In genomic region chr1:87094238-87094637, GRCh38 we compare ENCODE assay signal across 20 cellular contexts.
DNase-seq lines count a peak whose midpoint lies in the region; ATAC-seq, FAIRE-seq and TF ChIP-seq lines count a peak whose summit lies in the region.
"Had no signal": no experiment of that assay in that cellular context is flagged by ENCODE, and none has a peak within 500 bp of the region (broad histone marks: within the 10 kb centered on the region; RNA-seq: fewer than 3 reads in every experiment).

No MANE protein-coding gene starts in this region.

- no peak overlapping the region for H4K8ac ChIP-seq in IMR-90 (ENCODE audit: low read depth in 2 of 2, low read length in 2 of 2)

- CTCF ChIA-PET in IMR-90 (lab: Yijun Ruan, JAX) = interaction anchor here (0.6 to 1.0 kb wide), 2 partner anchors 11 to 14 kb away, joined by 3 read pairs; no protein-coding TSS in a partner anchor

- WGBS in IMR-90 (ENCODE audit: extremely low coverage in 2 of 2, insufficient read length in 1 of 2), 2 experiments = no CpG with 5 or more reads among the region's 2 CpGs
- 74% methylated on average over 2 of the region's 2 CpGs for WGBS in smooth muscle cell (ENCODE audit: low lambda C conversion rate)

- no peak overlapping the region for H2AFZ ChIP-seq in IMR-90 (replicated peaks; ENCODE audit: low read length, poor library complexity)
- H2AFZ ChIP-seq in smooth muscle cell (ENCODE audit: low read depth) = no peak overlapping the region
- H2AFZ ChIP-seq: GM23248 had no signal

- in situ Hi-C loops in IMR-90 (cut with MboI; ENCODE audit: low sequenced_read_pairs) = loop anchor here (25.0 kb wide), 2 partner anchors 607 to 707 kb away; partner anchors contain the start of gene ODF2L

- H2BK15ac ChIP-seq in IMR-90 (ENCODE audit: low read depth, low read length) = no peak overlapping the region

- H3K4me3 ChIP-seq in IMR-90 (ENCODE audit: insufficient read depth, low read depth, low read length) = no peak overlapping the region
- no peak overlapping the region for H3K4me3 ChIP-seq in smooth muscle cell
- H3K4me3 ChIP-seq: GM23248 had no signal

- no peak overlapping the region for H3K14ac ChIP-seq in IMR-90 (replicated peaks; ENCODE audit: low read depth, low read length)

- POLR2A ChIA-PET in IMR-90 (lab: Charles Lee; ENCODE audit: unreplicated experiment) = no interaction called here

- H3K23ac ChIP-seq in IMR-90 (ENCODE audit: low read depth, low read length) = no peak overlapping the region

- no peak for ATAC-seq in IMR-90 (ENCODE audit: low read depth)
- no peak for ATAC-seq in GM18870 (IDR thresholded peaks at IDR 0.05; ENCODE audit: unreplicated experiment)
- ATAC-seq: CD8-positive, alpha-beta T cell; HCT116 had no signal

- no peaks in the 10 kb centered on the region for H3K9me1 ChIP-seq in IMR-90 (ENCODE audit: insufficient read depth, low read length)

- no peaks in the 10 kb centered on the region for H3K79me2 ChIP-seq in smooth muscle cell (ENCODE audit: low read depth)

- no peak for TF ChIP-seq POLR2A in IMR-90 (IDR thresholded peaks at IDR 0.05; ENCODE audit: low read depth, low read length)

- TF ChIP-seq CTCF in D721Med (IDR thresholded peaks at IDR 0.05; ENCODE audit: insufficient read depth, missing control alignments) (no peak), IMR-90 (conservative IDR thresholded peaks at IDR 0.05; ENCODE audit: low read depth, low read length) (no peak), VCaP (conservative IDR thresholded peaks at IDR 0.05) (no peak), smooth muscle cell (IDR thresholded peaks at IDR 0.05; ENCODE audit: borderline replicate concordance, insufficient read depth, poor library complexity, severe bottlenecking) (no peak)

- no peak overlapping the region for H4K5ac ChIP-seq in IMR-90 (ENCODE audit: low read depth, low read length)

- no peaks in the 10 kb centered on the region for H3K36me3 ChIP-seq in IMR-90 (ENCODE audit: control insufficient read depth, insufficient read depth, low read length)
- H3K36me3 ChIP-seq in smooth muscle cell (ENCODE audit: low read depth) = no peaks in the 10 kb centered on the region

- H2AK9ac ChIP-seq in IMR-90 (replicated peaks; ENCODE audit: low read depth, low read length, poor library complexity) = no peak overlapping the region

- BruUV-seq in IMR-90 (replicated peaks; lab: Mats Ljungman, UMichigan) = no TSS peak

- H3K9ac ChIP-seq in IMR-90 (ENCODE audit: low read depth, low read length) (no peak overlapping the region), smooth muscle cell (ENCODE audit: low read depth) (no peak overlapping the region)
- H3K9ac ChIP-seq: GM23248 had no signal

- H2BK5ac ChIP-seq in IMR-90 (ENCODE audit: low read depth, low read length, poor library complexity, severe bottlenecking) = no peak overlapping the region

- H3K27me3 ChIP-seq in IMR-90 (ENCODE audit: control insufficient read depth, insufficient read depth, low read length) = no peaks in the 10 kb centered on the region
- H3K27me3 ChIP-seq in smooth muscle cell (ENCODE audit: low read depth) = no peaks in the 10 kb centered on the region

- dilution Hi-C loops in IMR-90 (cut with HindIII; ENCODE audit: low sequenced_read_pairs, unreplicated experiment) = no loop called here

- no peak overlapping the region for H3K18ac ChIP-seq in IMR-90 (ENCODE audit: low read depth, low read length)

- H3K27ac ChIP-seq in IMR-90 (ENCODE audit: insufficient read depth, low read length) (no peak overlapping the region), VCaP (peak overlapping the region; percentile 9; the same call in 1 of the 2 replicates), smooth muscle cell (ENCODE audit: low read depth) (peak overlapping the region; percentile 60)
- H3K27ac ChIP-seq: GM23248 had no signal

- intact Hi-C loops in IMR-90 (cut with micrococcal nuclease) = no loop called here

- H3K9me3 ChIP-seq in IMR-90 (ENCODE audit: control insufficient read depth, insufficient read depth, low read length) (no peaks in the 10 kb centered on the region), smooth muscle cell (replicated peaks; ENCODE audit: low read depth) (no peaks in the 10 kb centered on the region)
- H3K9me3 ChIP-seq: Caco-2 had no signal

- no peak overlapping the region for H4K91ac ChIP-seq in IMR-90 (ENCODE audit: insufficient read depth, low read depth, low read length)

- no peak overlapping the region for H2BK120ac ChIP-seq in IMR-90 (ENCODE audit: low read depth, low read length)

- no peak for TF ChIP-seq RAD21 in IMR-90 (IDR thresholded peaks at IDR 0.05; ENCODE audit: low read length)

- H2AK5ac ChIP-seq in IMR-90 (ENCODE audit: low read depth, low read length) = no peak overlapping the region

- H3K56ac ChIP-seq in IMR-90 (ENCODE audit: extremely low read depth, insufficient read depth, low read length) = no peak overlapping the region

- DNase-seq in D721Med (ENCODE audit: insufficient read length, low spot score) = no peak
- no peak for DNase-seq in IMR-90
- DNase-seq in smooth muscle cell (lab: John Stamatoyannopoulos, UW; ENCODE audit: unreplicated experiment) = no peak
- no peak for DNase-seq in stimulated activated CD4-positive, alpha-beta T cell treated with anti-CD3 and anti-CD28 coated beads, Interleukin-2, amount 100 ng/mL, for 48 hours
- DNase-seq in epidermal melanocyte (ENCODE audit: insufficient read length, low spot score) = no peak
- DNase-seq: C1 segment of cervical spinal cord; Caco-2; CD4-positive, CD25-positive, alpha-beta regulatory T cell; CD8-positive, alpha-beta T cell; DMS 273 treated with DMSO at 0.1 percent for 48 hours; DMS79; GF-D8; GM23248; H9; HFFc6 had no signal

- H3F3A ChIP-seq in smooth muscle cell (ENCODE audit: low read depth) = no peaks in the 10 kb centered on the region

- no peak overlapping the region for H2BK20ac ChIP-seq in IMR-90 (ENCODE audit: low read depth, low read length)

- H3K79me1 ChIP-seq in IMR-90 (ENCODE audit: low read depth in 1 of 2, low read length in 2 of 2) = no peaks in the 10 kb centered on the region

- no peaks in the 10 kb centered on the region for H3K4me1 ChIP-seq in IMR-90 (ENCODE audit: control insufficient read depth, insufficient read depth, low read length)
- peaks cover 5% of the 10 kb centered on the region for H3K4me1 ChIP-seq in smooth muscle cell (ENCODE audit: low read depth)
- H3K4me1 ChIP-seq: Caco-2 had no signal

- FAIRE-seq in D721Med (lab: Jason Lieb, UNC) = peak; percentile 32
- FAIRE-seq: GM12891, GM19239 had no signal

- no peaks in the 10 kb centered on the region for H4K20me1 ChIP-seq in IMR-90 (ENCODE audit: insufficient read depth, low read length)
- H4K20me1 ChIP-seq in smooth muscle cell (ENCODE audit: low read depth) = no peaks in the 10 kb centered on the region

- H3K4ac ChIP-seq in IMR-90 (ENCODE audit: low read depth, low read length) = no peak overlapping the region

- H3K4me2 ChIP-seq in IMR-90 (ENCODE audit: low read depth, low read length) (no peak overlapping the region), smooth muscle cell (no peak overlapping the region)

TF ChIP-seq in IMR-90, 13 proteins besides CTCF, POLR2A, EP300 and RAD21:
- TF ChIP-seq MAZ (IDR thresholded peaks at IDR 0.05; ENCODE audit: borderline replicate concordance, low read depth, low read length) (no peak), CEBPB (IDR thresholded peaks at IDR 0.05; ENCODE audit: low read depth, low read length) (peak; percentile 80), NFE2L2 (IDR thresholded peaks at IDR 0.05; ENCODE audit: low read depth, low read length) (no peak), ELK1 (IDR thresholded peaks at IDR 0.05; ENCODE audit: borderline replicate concordance, low read depth, low read length) (no peak), BHLHE40 (IDR thresholded peaks at IDR 0.05; ENCODE audit: low read depth, low read length) (no peak), MXI1 (IDR thresholded peaks at IDR 0.05; ENCODE audit: borderline replicate concordance, low read depth, low read length) (no peak)
